ENCODE assay signal across 1 cellular context in the genomic region with DNA sequence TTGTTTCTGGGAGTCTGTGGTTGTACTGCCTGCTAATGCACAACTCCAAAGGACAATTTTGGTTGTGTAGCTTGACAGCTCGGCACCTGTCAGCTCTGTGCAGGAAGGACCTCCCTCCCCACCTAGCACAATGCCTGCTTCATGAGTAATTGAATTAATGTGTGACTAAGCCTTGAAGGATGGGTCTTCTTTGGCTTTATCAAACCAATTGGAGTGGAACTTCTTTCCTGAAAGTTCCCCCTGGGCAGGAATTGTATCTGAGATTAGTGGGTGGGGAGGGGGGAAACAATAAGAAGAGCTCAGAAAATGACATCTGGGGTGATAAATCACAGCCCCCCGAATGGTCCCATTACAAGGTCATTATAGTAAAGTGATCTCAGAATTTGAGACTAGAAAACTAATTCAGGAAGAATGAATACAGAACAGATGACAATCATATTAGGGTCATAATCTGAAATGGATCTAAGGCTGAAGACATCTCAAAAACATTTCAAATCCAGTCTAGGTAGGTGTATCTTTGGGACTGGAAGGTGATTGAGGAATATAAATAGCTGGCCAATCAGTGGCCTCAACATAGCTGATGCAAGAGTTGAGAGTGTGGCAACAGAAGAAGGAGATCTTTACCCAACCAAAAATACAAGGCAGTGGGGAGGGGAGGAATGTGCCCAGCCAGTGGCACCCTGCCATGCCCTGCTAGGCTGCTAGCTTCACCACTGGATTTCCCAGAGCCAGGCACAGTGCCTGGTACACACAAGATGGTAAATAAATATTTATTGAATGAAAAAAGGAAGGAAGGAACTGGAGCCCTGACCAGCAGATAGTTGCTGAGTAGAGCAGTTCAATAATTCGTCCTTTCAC.
A peak's percentile ranks its signal among the peaks of the same experiment; 100 is the strongest.
TF ChIP-seq lines count a peak whose summit lies in the region.

No MANE protein-coding gene starts in this region.

TF ChIP-seq in K562, 482 proteins besides CTCF, POLR2A, EP300 and RAD21 (continues in another document):
- peak; percentile 60; the same call in 1 of the 2 replicates for TF ChIP-seq MTA3 (IDR thresholded peaks at IDR 0.05; ENCODE audit: borderline replicate concordance)
- no peak for TF ChIP-seq ATF1 (CRISPR knock-in tag; IDR thresholded peaks at IDR 0.05)
- TF ChIP-seq ATF1 (tag; IDR thresholded peaks at IDR 0.05): peak; percentile 44; the same call in 1 of the 2 replicates
- no peak for TF ChIP-seq SMAD2 (IDR thresholded peaks at IDR 0.05; ENCODE audit: low read depth, low read length)
- TF ChIP-seq DPF2 (IDR thresholded peaks at IDR 0.05): no peak
- no peak for TF ChIP-seq PYGO2 (tag; IDR thresholded peaks at IDR 0.05)
- 0 out of 4 replicates have a peak, but pooled peaks of 1 of the 2 experiments have one; percentile 19 for TF ChIP-seq ARNT (IDR thresholded peaks at IDR 0.05)
- TF ChIP-seq ZNF146 (CRISPR knock-in tag; IDR thresholded peaks at IDR 0.05; ENCODE audit: unreplicated experiment): no peak
- TF ChIP-seq ZNF668 (CRISPR knock-in tag; IDR thresholded peaks at IDR 0.05): peak; percentile 68; the same call in 1 of the 2 replicates
- TF ChIP-seq CHD4 (IDR thresholded peaks at IDR 0.05; ENCODE audit: insufficient read depth, insufficient replicate concordance, low read depth, low read length, poor library complexity, severe bottlenecking): no peak
- TF ChIP-seq PTBP1 (IDR thresholded peaks at IDR 0.05; ENCODE audit: low read depth, low read length): no peak
- TF ChIP-seq PPARD (CRISPR knock-in tag; IDR thresholded peaks at IDR 0.05): no peak
- TF ChIP-seq, protein P1, sequence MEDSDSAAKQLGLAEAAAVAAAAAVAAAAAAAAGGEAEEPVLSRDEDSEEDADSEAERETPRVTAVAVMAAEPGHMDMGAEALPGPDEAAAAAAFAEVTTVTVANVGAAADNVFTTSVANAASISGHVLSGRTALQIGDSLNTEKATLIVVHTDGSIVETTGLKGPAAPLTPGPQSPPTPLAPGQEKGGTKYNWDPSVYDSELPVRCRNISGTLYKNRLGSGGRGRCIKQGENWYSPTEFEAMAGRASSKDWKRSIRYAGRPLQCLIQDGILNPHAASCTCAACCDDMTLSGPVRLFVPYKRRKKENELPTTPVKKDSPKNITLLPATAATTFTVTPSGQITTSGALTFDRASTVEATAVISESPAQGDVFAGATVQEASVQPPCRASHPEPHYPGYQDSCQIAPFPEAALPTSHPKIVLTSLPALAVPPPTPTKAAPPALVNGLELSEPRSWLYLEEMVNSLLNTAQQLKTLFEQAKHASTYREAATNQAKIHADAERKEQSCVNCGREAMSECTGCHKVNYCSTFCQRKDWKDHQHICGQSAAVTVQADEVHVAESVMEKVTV (CRISPR knock-in tag; IDR thresholded peaks at IDR 0.05): no peak
- TF ChIP-seq, protein P2, sequence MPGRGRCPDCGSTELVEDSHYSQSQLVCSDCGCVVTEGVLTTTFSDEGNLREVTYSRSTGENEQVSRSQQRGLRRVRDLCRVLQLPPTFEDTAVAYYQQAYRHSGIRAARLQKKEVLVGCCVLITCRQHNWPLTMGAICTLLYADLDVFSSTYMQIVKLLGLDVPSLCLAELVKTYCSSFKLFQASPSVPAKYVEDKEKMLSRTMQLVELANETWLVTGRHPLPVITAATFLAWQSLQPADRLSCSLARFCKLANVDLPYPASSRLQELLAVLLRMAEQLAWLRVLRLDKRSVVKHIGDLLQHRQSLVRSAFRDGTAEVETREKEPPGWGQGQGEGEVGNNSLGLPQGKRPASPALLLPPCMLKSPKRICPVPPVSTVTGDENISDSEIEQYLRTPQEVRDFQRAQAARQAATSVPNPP (IDR thresholded peaks at IDR 0.05; ENCODE audit: borderline replicate concordance, insufficient read depth, insufficient read length): no peak
- no peak for TF ChIP-seq EHMT2 (IDR thresholded peaks at IDR 0.05)
- no peak for TF ChIP-seq PRPF4 (IDR thresholded peaks at IDR 0.05; ENCODE audit: insufficient read depth, low read depth, low read length, poor library complexity, severe bottlenecking)
- TF ChIP-seq SPI1 (IDR thresholded peaks at IDR 0.05; ENCODE audit: borderline replicate concordance, low read depth, low read length): no peak
- no peak for TF ChIP-seq HNRNPH1 (optimal IDR thresholded peaks at IDR 0.05; ENCODE audit: low read depth, low read length)
- TF ChIP-seq ELF4 (CRISPR knock-in tag; IDR thresholded peaks at IDR 0.05): no peak
- TF ChIP-seq GATAD2A (IDR thresholded peaks at IDR 0.05): no peak
- TF ChIP-seq, protein P3, sequence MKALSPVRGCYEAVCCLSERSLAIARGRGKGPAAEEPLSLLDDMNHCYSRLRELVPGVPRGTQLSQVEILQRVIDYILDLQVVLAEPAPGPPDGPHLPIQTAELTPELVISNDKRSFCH (CRISPR knock-in tag; IDR thresholded peaks at IDR 0.05): no peak
- TF ChIP-seq, protein P3 (tag; IDR thresholded peaks at IDR 0.05): no peak
- TF ChIP-seq JUN (IDR thresholded peaks at IDR 0.05; ENCODE audit: borderline replicate concordance, low read depth, low read length): peak; percentile 61; the same call in 1 of the 2 replicates
- TF ChIP-seq JUN (CRISPR knock-in tag; IDR thresholded peaks at IDR 0.05; ENCODE audit: borderline replicate concordance): no peak
- TF ChIP-seq HIVEP1 (CRISPR knock-in tag; IDR thresholded peaks at IDR 0.05): 0 out of 2 replicates have a peak, but pooled peaks have one; percentile 57
- TF ChIP-seq IFI16 (CRISPR knock-in tag; IDR thresholded peaks at IDR 0.05): 0 out of 2 replicates have a peak, but pooled peaks have one; percentile 5
- peak; percentile 66; the same call in 1 of the 2 replicates for TF ChIP-seq FOSL1 (tag; conservative IDR thresholded peaks at IDR 0.05)
- TF ChIP-seq, protein P4, sequence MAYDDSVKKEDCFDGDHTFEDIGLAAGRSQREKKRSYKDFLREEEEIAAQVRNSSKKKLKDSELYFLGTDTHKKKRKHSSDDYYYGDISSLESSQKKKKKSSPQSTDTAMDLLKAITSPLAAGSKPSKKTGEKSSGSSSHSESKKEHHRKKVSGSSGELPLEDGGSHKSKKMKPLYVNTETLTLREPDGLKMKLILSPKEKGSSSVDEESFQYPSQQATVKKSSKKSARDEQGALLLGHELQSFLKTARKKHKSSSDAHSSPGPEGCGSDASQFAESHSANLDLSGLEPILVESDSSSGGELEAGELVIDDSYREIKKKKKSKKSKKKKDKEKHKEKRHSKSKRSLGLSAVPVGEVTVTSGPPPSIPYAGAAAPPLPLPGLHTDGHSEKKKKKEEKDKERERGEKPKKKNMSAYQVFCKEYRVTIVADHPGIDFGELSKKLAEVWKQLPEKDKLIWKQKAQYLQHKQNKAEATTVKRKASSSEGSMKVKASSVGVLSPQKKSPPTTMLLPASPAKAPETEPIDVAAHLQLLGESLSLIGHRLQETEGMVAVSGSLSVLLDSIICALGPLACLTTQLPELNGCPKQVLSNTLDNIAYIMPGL (CRISPR knock-in tag; IDR thresholded peaks at IDR 0.05): no peak
- TF ChIP-seq TCF7 (IDR thresholded peaks at IDR 0.05; ENCODE audit: borderline replicate concordance): no peak
- TF ChIP-seq PCBP2 (IDR thresholded peaks at IDR 0.05; ENCODE audit: low read depth, low read length, poor library complexity, severe bottlenecking): no peak
- no peak for TF ChIP-seq BRF1 (IDR thresholded peaks at IDR 0.05; ENCODE audit: borderline replicate concordance, extremely low read depth, insufficient read length)
- TF ChIP-seq HOXB6 (CRISPR knock-in tag; IDR thresholded peaks at IDR 0.05; ENCODE audit: borderline replicate concordance): no peak
- TF ChIP-seq MBD2 (IDR thresholded peaks at IDR 0.05; ENCODE audit: borderline replicate concordance, low read depth): no peak
- no peak for TF ChIP-seq ZNF217 (CRISPR knock-in tag; IDR thresholded peaks at IDR 0.05)
- peak; percentile 18; the same call in 1 of the 2 replicates for TF ChIP-seq BHLHE40 (IDR thresholded peaks at IDR 0.05; ENCODE audit: low read length)
- TF ChIP-seq C11orf30 (IDR thresholded peaks at IDR 0.05; ENCODE audit: low read depth): no peak
- TF ChIP-seq ZBTB17 (CRISPR knock-in tag; IDR thresholded peaks at IDR 0.05): no peak
- TF ChIP-seq MTF1 (CRISPR knock-in tag; IDR thresholded peaks at IDR 0.05; ENCODE audit: borderline replicate concordance): no peak
- no peak for TF ChIP-seq XRCC4 (IDR thresholded peaks at IDR 0.05; ENCODE audit: extremely low read depth, insufficient read depth, insufficient read length)
- TF ChIP-seq NFIC (IDR thresholded peaks at IDR 0.05): no peak
- TF ChIP-seq HNRNPLL (IDR thresholded peaks at IDR 0.05; ENCODE audit: low read depth, low read length, poor library complexity, severe bottlenecking): no peak
- TF ChIP-seq CAMTA2 (CRISPR knock-in tag; conservative IDR thresholded peaks at IDR 0.05): no peak
- TF ChIP-seq, protein P5, sequence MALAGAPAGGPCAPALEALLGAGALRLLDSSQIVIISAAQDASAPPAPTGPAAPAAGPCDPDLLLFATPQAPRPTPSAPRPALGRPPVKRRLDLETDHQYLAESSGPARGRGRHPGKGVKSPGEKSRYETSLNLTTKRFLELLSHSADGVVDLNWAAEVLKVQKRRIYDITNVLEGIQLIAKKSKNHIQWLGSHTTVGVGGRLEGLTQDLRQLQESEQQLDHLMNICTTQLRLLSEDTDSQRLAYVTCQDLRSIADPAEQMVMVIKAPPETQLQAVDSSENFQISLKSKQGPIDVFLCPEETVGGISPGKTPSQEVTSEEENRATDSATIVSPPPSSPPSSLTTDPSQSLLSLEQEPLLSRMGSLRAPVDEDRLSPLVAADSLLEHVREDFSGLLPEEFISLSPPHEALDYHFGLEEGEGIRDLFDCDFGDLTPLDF (CRISPR knock-in tag; IDR thresholded peaks at IDR 0.05): no peak
- no peak for TF ChIP-seq SMARCC2 (IDR thresholded peaks at IDR 0.05; ENCODE audit: low read depth)
- no peak for TF ChIP-seq POLR2AphosphoS5 (IDR thresholded peaks at IDR 0.05; ENCODE audit: control insufficient read depth, insufficient read depth, low read depth, low read length)
- TF ChIP-seq NR1H2 (CRISPR knock-in tag; IDR thresholded peaks at IDR 0.05): no peak
- peak; percentile 70 to 75; a peak in 3 of 4 replicates for TF ChIP-seq TRIM24 (IDR thresholded peaks at IDR 0.05)
- TF ChIP-seq ZBTB7A (IDR thresholded peaks at IDR 0.05; ENCODE audit: borderline replicate concordance, control insufficient read depth, low read depth, low read length): no peak
- no peak for TF ChIP-seq HNRNPUL1 (IDR thresholded peaks at IDR 0.05; ENCODE audit: low read length)
- TF ChIP-seq ZFX (CRISPR knock-in tag; IDR thresholded peaks at IDR 0.05): no peak
- TF ChIP-seq TAL1 (IDR thresholded peaks at IDR 0.05): no peak
- TF ChIP-seq NONO (IDR thresholded peaks at IDR 0.05; ENCODE audit: low read depth in 2 of 2, low read length in 1 of 2): no peak
- TF ChIP-seq, protein P6, sequence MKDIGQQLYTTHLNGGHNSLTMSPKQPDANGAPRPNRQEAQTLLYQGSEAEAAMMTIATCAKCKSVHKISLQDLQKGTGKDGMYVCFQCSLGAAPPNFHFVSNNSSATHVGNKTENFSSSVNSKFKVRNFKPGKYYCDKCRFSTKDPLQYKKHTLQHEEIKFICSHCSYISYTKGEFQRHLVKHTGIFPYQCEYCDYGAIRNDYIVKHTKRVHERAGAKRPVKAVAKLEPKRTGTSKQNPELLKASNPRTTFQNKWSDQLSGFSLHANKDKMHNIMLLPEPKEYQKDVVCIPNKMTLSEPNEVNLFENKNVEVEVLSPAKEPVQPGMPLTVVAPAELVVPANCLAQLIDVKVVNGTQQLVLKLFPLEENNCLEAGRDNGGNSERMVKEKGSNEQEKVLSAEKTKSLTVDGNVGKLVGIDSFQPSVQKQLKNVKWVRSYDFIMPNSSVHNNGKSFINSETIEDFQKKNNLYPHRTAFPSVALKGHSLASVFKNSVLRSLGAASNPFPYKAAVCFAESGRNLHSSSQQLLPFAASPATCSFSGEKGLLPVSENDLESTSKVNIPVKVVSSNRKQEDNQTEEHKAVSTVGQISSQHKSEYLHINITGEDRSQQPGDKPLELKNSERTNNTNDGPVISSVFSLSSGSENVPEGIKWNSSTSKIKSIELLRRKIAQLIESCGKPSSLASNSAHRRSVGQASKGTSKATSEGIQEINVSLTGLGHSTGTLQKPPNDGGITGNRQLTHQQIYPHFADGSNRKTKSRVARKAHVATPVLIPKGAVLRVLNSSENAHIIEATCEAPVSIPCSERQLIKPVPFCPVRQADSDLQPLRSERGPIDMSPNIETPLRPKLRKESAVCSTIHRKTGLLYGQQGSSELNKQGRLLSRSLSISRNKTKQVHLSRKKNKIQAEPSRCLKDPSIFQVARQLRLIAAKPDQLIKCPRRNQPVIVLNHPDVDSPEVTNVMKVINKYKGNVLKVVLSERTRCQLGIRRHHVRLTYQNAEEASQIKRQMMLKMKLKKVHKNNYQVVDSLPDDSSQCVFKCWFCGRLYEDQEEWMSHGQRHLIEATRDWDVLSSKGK (CRISPR knock-in tag; IDR thresholded peaks at IDR 0.05): no peak
- no peak; a peak in 1 of 4 replicates for TF ChIP-seq SRF (CRISPR knock-in tag; IDR thresholded peaks at IDR 0.05)
- TF ChIP-seq ZNF76 (CRISPR knock-in tag; IDR thresholded peaks at IDR 0.05; ENCODE audit: borderline replicate concordance): no peak
- TF ChIP-seq, protein P7, sequence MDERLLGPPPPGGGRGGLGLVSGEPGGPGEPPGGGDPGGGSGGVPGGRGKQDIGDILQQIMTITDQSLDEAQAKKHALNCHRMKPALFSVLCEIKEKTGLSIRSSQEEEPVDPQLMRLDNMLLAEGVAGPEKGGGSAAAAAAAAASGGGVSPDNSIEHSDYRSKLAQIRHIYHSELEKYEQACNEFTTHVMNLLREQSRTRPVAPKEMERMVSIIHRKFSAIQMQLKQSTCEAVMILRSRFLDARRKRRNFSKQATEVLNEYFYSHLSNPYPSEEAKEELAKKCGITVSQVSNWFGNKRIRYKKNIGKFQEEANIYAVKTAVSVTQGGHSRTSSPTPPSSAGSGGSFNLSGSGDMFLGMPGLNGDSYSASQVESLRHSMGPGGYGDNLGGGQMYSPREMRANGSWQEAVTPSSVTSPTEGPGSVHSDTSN (CRISPR knock-in tag; IDR thresholded peaks at IDR 0.05; ENCODE audit: low read depth): no peak
- TF ChIP-seq, protein P7 (tag; conservative IDR thresholded peaks at IDR 0.05; ENCODE audit: low read depth): no peak
- TF ChIP-seq PHF8 (IDR thresholded peaks at IDR 0.05; ENCODE audit: borderline replicate concordance, low read length): no peak
- TF ChIP-seq TBL1XR1 (IDR thresholded peaks at IDR 0.05; ENCODE audit: low read length in 2 of 2): no peak; a peak in 1 of 4 replicates
